ENCODE assay signal across 16 cellular contexts in genomic region chr12:72133497-72134055, GRCh38.
DNase-seq lines count a peak whose midpoint lies in the region; ATAC-seq and TF ChIP-seq lines count a peak whose summit lies in the region.
"Had no signal": no experiment of that assay in that cellular context is flagged by ENCODE, and none has a peak within 500 bp of the region (broad histone marks: within the 10 kb centered on the region; RNA-seq: fewer than 3 reads in every experiment).

No MANE protein-coding gene starts in this region.

- H3K4me3 ChIP-seq in AG04450 (ENCODE audit: low read depth, low read length) (no peak overlapping the region), foreskin fibroblast (ENCODE audit: low read depth in 1 of 2, low read length in 2 of 2) (no peak overlapping the region)
- H3K4me3 ChIP-seq: left lung, MG63 had no signal

- TF ChIP-seq CTCF in AG04450 (IDR thresholded peaks at IDR 0.05; ENCODE audit: low read depth, low read length) = peak; percentile 26; the same call in 1 of the 2 replicates
- 0 out of 3 replicates have a peak, but pooled peaks have one; percentile 4 for TF ChIP-seq CTCF in GM12872 (IDR thresholded peaks at IDR 0.05; ENCODE audit: insufficient read depth, low read depth, low read length)
- TF ChIP-seq CTCF in foreskin fibroblast (IDR thresholded peaks at IDR 0.05; ENCODE audit: low read depth, low read length) = peak; percentile 22
- TF ChIP-seq CTCF in omental fat pad (IDR thresholded peaks at IDR 0.05) = no peak

- no peaks in the 10 kb centered on the region for H3K9me3 ChIP-seq in AG04450 (ENCODE audit: control insufficient read depth, insufficient read depth, low read length)
- H3K9me3 ChIP-seq: left lung, MG63 had no signal

- H3K27ac ChIP-seq in AG04450 (ENCODE audit: low read depth, low read length) = no peak overlapping the region
- H3K27ac ChIP-seq: left lung, RWPE1 had no signal

- CTCF ChIA-PET in AG04450 (lab: Charles Lee) = interaction anchor here (0.6 to 0.8 kb wide), 2 partner anchors 134 to 1089 kb away, joined by 4 to 5 read pairs; no protein-coding TSS in a partner anchor

- no peak for ATAC-seq in omental fat pad (ENCODE audit: low FRiP score)
- ATAC-seq: left lung; naive thymus-derived CD8-positive, alpha-beta T cell; sciatic nerve had no signal

- POLR2A ChIA-PET in AG04450 (lab: Yijun Ruan, JAX) = no interaction called here

- peaks cover 7% of the 10 kb centered on the region for H3K27me3 ChIP-seq in AG04450 (ENCODE audit: control insufficient read depth, insufficient read depth, low read length)
- H3K27me3 ChIP-seq: left lung, MG63 had no signal

- DNase-seq in AG04450 (ENCODE audit: low read depth, low spot score) (no peak), OCI-M1 (lab: John Stamatoyannopoulos, UW) (peak; percentile 5), foreskin fibroblast (peak in 1 of 2 donors; percentile 9), omental fat pad (ENCODE audit: low spot score) (no peak), globus pallidus (ENCODE audit: low spot score) (no peak), NCI-H748 (lab: John Stamatoyannopoulos, UW; ENCODE audit: unreplicated experiment) (no peak), NCI-H128 (lab: John Stamatoyannopoulos, UW; ENCODE audit: unreplicated experiment) (no peak)
- DNase-seq: activated CD4-positive, alpha-beta memory T cell treated with anti-CD3 and anti-CD28 coated beads, Interleukin-2, amount 10 ng/mL, durations not matched to agents 7 days and 5 days; activated gamma-delta T cell; left lung; MG63; naive thymus-derived CD8-positive, alpha-beta T cell; NCI-H446 had no signal

Comparison
In these comparisons a context has a peak if more than half of its experiments do, and no peak if none do; other contexts are left out.
1. CTCF ChIP-seq: peak in AG04450 (single experiment), GM12872 (single experiment) and foreskin fibroblast (single experiment); none in omental fat pad (0 of 3).